In the genomic region with DNA sequence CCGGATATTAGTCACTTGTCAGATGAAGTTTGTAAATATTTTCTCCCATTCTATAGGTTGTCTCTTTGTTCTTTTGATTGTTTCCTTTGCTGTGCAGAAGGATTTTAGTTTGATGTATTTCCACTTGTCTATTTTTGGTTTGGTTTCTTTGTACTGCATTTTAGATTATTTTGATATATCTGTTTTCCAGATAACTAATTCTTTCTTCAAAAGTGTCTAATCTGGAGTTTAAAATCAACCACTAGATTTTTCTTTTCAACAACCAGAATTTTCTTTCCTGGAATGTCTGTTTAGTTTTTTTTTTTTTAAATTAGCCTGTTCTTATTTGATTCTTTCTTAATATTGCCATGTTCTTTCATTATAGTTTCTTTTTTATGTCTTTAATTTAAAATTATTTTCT, we compare ENCODE assay signal across 32 cellular contexts.
"Had no signal": no experiment of that assay in that cellular context is flagged by ENCODE, and none has a peak within 500 bp of the region (broad histone marks: within the 10 kb centered on the region; RNA-seq: fewer than 3 reads in every experiment).

No MANE protein-coding gene starts in this region.

- H3K4me1 Mint-ChIP-seq: activated T-helper 17 cell treated with anti-CD3 and anti-CD28 coated beads, Interleukin-2, amount 50 U/mL, for 72 hours; T-helper 17 cell had no signal

- H3K9me3 Mint-ChIP-seq: activated T-cell treated with anti-CD3 and anti-CD28 coated beads, Interleukin-2, amount 50 U/mL, for 4 hours; effector memory CD8-positive, alpha-beta T cell had no signal

- H3K36me3 ChIP-seq: esophagus squamous epithelium, WERI-Rb-1 had no signal

- H3K27me3 ChIP-seq: body of pancreas, esophagus squamous epithelium had no signal

- H3K4me3 Mint-ChIP-seq: activated B cell treated with CpG ODN at 0.5 μM for 24 hours; activated CD8-positive, alpha-beta T cell treated with anti-CD3 and anti-CD28 coated beads for 36 hours; activated naive CD8-positive, alpha-beta T cell; activated T-cell treated with anti-CD3 and anti-CD28 coated beads, Interleukin-2, amount 50 U/mL, for 4 hours; activated T-helper 17 cell treated with anti-CD3 and anti-CD28 coated beads, Interleukin-2, amount 50 U/mL, for 72 hours; dendritic cell treated with granulocyte-macrophage colony-stimulating factor and Interleukin-4, amounts not matched to agents 40 ng/mL and 50 ng/mL, for 4 days; effector memory CD8-positive, alpha-beta T cell; T-helper 17 cell; T-helper 2 cell treated with Interferon-gamma antibody and Interleukin-4, amounts not matched to agents 5 μg/mL and 100 μg/mL, for 36 hours had no signal

- H3K27ac ChIP-seq: body of pancreas, epithelial cell of prostate, esophagus squamous epithelium, WERI-Rb-1 had no signal

- H3K27me3 Mint-ChIP-seq: activated B cell treated with CpG ODN at 0.5 μM for 24 hours, T-helper 17 cell had no signal

- H3K27ac Mint-ChIP-seq: activated B cell treated with CpG ODN at 0.5 μM for 24 hours; activated CD8-positive, alpha-beta T cell treated with anti-CD3 and anti-CD28 coated beads for 36 hours; activated naive CD8-positive, alpha-beta T cell; activated T-helper 17 cell treated with anti-CD3 and anti-CD28 coated beads, Interleukin-2, amount 50 U/mL, for 72 hours; dendritic cell treated with granulocyte-macrophage colony-stimulating factor and Interleukin-4, amounts not matched to agents 40 ng/mL and 50 ng/mL, for 4 days; effector memory CD8-positive, alpha-beta T cell; T-helper 17 cell; T-helper 2 cell treated with Interferon-gamma antibody and Interleukin-4, amounts not matched to agents 5 μg/mL and 100 μg/mL, for 36 hours had no signal

- FAIRE-seq: endothelial cell of umbilical vein had no signal

- H3K36me3 Mint-ChIP-seq: activated naive CD8-positive, alpha-beta T cell had no signal

- DNase-seq: activated B cell treated with CpG ODN at 0.5 μM for 24 hours; activated CD4-positive, alpha-beta T cell treated with anti-CD3 and anti-CD28 coated beads for 48 hours; activated CD4-positive, alpha-beta T cell treated with anti-CD3 and anti-CD28 coated beads, Interleukin-2, amount 50 U/mL, for 1 hour; activated CD4-positive, alpha-beta T cell treated with anti-CD3 and anti-CD28 coated beads, Interleukin-2, amount 50 U/mL, for 48 hours; activated CD8-positive, alpha-beta memory T cell treated with anti-CD3 and anti-CD28 coated beads for 24 hours; activated CD8-positive, alpha-beta T cell treated with anti-CD3 and anti-CD28 coated beads for 36 hours; activated effector memory CD4-positive, alpha-beta T cell treated with Interleukin-2 at 50 U/mL for 16 hours; activated gamma-delta T cell treated with Interleukin-2 at 50 U/mL for 16 hours; activated naive CD4-positive, alpha-beta T cell treated with anti-CD3 and anti-CD28 coated beads, Interleukin-2, amount 50 U/mL, for 16 hours; activated naive CD4-positive, alpha-beta T cell treated with Interleukin-2 at 50 U/mL for 16 hours; activated T-cell treated with anti-CD3 and anti-CD28 coated beads, Interleukin-2, amount 50 U/mL, for 4 hours; amniotic stem cell; anterior cingulate cortex; body of pancreas; caudate nucleus; effector CD4-positive, alpha-beta T cell; effector memory CD8-positive, alpha-beta T cell; esophagus squamous epithelium; foreskin melanocyte; head of caudate nucleus; T-helper 1 cell; T-helper 17 cell; T1000; WERI-Rb-1 had no signal

- ATAC-seq: activated CD4-positive, CD25-positive, alpha-beta regulatory T cell treated with anti-CD3 and anti-CD28 coated beads, Interleukin-2, amount 50 U/mL, for 24 hours; activated CD8-positive, alpha-beta T cell treated with anti-CD3 and anti-CD28 coated beads for 36 hours; activated T-cell treated with anti-CD3 and anti-CD28 coated beads, Interleukin-2, amount 50 U/mL, for 4 hours; activated T-helper 17 cell treated with anti-CD3 and anti-CD28 coated beads, Interleukin-2, amount 50 U/mL, for 72 hours; body of pancreas; effector memory CD8-positive, alpha-beta T cell; T-helper 17 cell had no signal

- H3K4me3 ChIP-seq: body of pancreas, coronary artery, esophagus squamous epithelium had no signal

- H3K9me3 ChIP-seq: body of pancreas, esophagus squamous epithelium had no signal
